Comparison of ENCODE assay signal across 16 cellular contexts in genomic region chr22:36311386-36312085, GRCh38. TPM values are rescaled to one million over a fixed set of nuclear protein-coding genes. Genes with fewer than 3 reads are reported as not detected.
DNase-seq lines count a peak whose midpoint lies in the region; ATAC-seq and TF ChIP-seq lines count a peak whose summit lies in the region.
"Had no signal": no experiment of that assay in that cellular context is flagged by ENCODE, and none has a peak within 500 bp of the region (broad histone marks: within the 10 kb centered on the region; RNA-seq: fewer than 3 reads in every experiment).

No MANE protein-coding gene starts in this region.

- peaks cover 90% of the 10 kb centered on the region for H3K36me3 Mint-ChIP-seq in central memory CD8-positive, alpha-beta T cell (ENCODE audit: insufficient read depth)

- H3K9me3 ChIP-seq in RWPE2 (ENCODE audit: severe bottlenecking) (no peaks in the 10 kb centered on the region), sigmoid colon (no peaks in the 10 kb centered on the region)

- H3K36me3 ChIP-seq in RWPE2 (ENCODE audit: low read depth) (peaks cover 100% of the 10 kb centered on the region), sigmoid colon (peaks cover 70 to 100% (median 90%) of the 10 kb centered on the region in 4 donors)

- ATAC-seq in RWPE2 (ENCODE audit: low read depth) (no peak), GM19351 (IDR thresholded peaks at IDR 0.05; ENCODE audit: unreplicated experiment) (no peak)
- peak; percentile 3 for ATAC-seq in central memory CD8-positive, alpha-beta T cell (replicated peaks; ENCODE audit: extremely low read depth, poor library complexity, severe bottlenecking)
- ATAC-seq: SK-N-SH treated with all-trans-retinoic acid at 6 μM for 48 hours had no signal

- H3K4me3 Mint-ChIP-seq in central memory CD8-positive, alpha-beta T cell: no peak overlapping the region
- H3K4me3 Mint-ChIP-seq: dendritic cell treated with granulocyte-macrophage colony-stimulating factor and Interleukin-4, amounts not matched to agents 40 ng/mL and 50 ng/mL, for 4 days had no signal

- TF ChIP-seq POLR2A in sigmoid colon (IDR thresholded peaks at IDR 0.05): no peak

- TF ChIP-seq CTCF in RWPE2 (IDR thresholded peaks at IDR 0.05; ENCODE audit: poor library complexity, severe bottlenecking) (no peak), sigmoid colon (IDR thresholded peaks at IDR 0.05) (no peak), foreskin fibroblast (IDR thresholded peaks at IDR 0.05; ENCODE audit: low read depth, low read length) (no peak)

- intact Hi-C loops in sigmoid colon (cut with DNase I): no loop called here

- H3K27me3 ChIP-seq in RWPE2 (ENCODE audit: insufficient read depth, poor library complexity, severe bottlenecking) (no peaks in the 10 kb centered on the region), sigmoid colon (no peaks in the 10 kb centered on the region)

- no peak for TF ChIP-seq EP300 in sigmoid colon (IDR thresholded peaks at IDR 0.05)

- 74 to 85% methylated on average over 18 of the region's 18 CpGs for WGBS in sigmoid colon, 2 donors

- H3K9me3 Mint-ChIP-seq in central memory CD8-positive, alpha-beta T cell: no peaks in the 10 kb centered on the region
- H3K9me3 Mint-ChIP-seq: dendritic cell treated with granulocyte-macrophage colony-stimulating factor and Interleukin-4, amounts not matched to agents 40 ng/mL and 50 ng/mL, for 4 days had no signal

- peak overlapping the region; percentile 23 for H3K27ac ChIP-seq in RWPE2 (ENCODE audit: poor library complexity, severe bottlenecking)
- H3K27ac ChIP-seq in sigmoid colon: peak overlapping the region; percentile 58 to 100 (median 88)

- DNase-seq in HCEC 1CT (peak; percentile 45), RWPE2 (ENCODE audit: low spot score) (no peak), sigmoid colon (no peak), foreskin fibroblast (no peak), germinal center (ENCODE audit: low spot score) (no peak)
- DNase-seq in central memory CD8-positive, alpha-beta T cell (ENCODE audit: low spot score in 2 of 2): no peak
- DNase-seq: activated gamma-delta T cell treated with Interleukin-2 at 50 U/mL for 16 hours; C1 segment of cervical spinal cord; DMS79 treated with DMSO at 0.1 percent for 48 hours; kidney glomerular epithelial cell; NCI-H1694 treated with DMSO at 0.1 percent for 48 hours; NCI-H446; stimulated activated CD4-positive, alpha-beta T cell treated with anti-CD3 and anti-CD28 coated beads, Interleukin-15, amount 100 ng/mL, for 24 hours had no signal

- peak overlapping the region; percentile 44 for H3K27ac Mint-ChIP-seq in central memory CD8-positive, alpha-beta T cell (ENCODE audit: low read depth)
- H3K27ac Mint-ChIP-seq: dendritic cell treated with granulocyte-macrophage colony-stimulating factor and Interleukin-4, amounts not matched to agents 40 ng/mL and 50 ng/mL, for 4 days had no signal

- H3K4me1 ChIP-seq in RWPE2 (ENCODE audit: insufficient read depth, poor library complexity, severe bottlenecking) (no peaks in the 10 kb centered on the region), sigmoid colon (peaks cover 0 to 30% (median 9%) of the 10 kb centered on the region in 4 donors)

- peaks cover 4% of the 10 kb centered on the region for H3K4me1 Mint-ChIP-seq in central memory CD8-positive, alpha-beta T cell

- H3K4me3 ChIP-seq in RWPE2 (ENCODE audit: severe bottlenecking) (no peak overlapping the region), sigmoid colon (no peak overlapping the region), foreskin fibroblast (ENCODE audit: low read depth in 1 of 2, low read length in 2 of 2) (no peak overlapping the region)

- no peaks in the 10 kb centered on the region for H3K27me3 Mint-ChIP-seq in central memory CD8-positive, alpha-beta T cell
- H3K27me3 Mint-ChIP-seq: dendritic cell treated with granulocyte-macrophage colony-stimulating factor and Interleukin-4, amounts not matched to agents 40 ng/mL and 50 ng/mL, for 4 days had no signal

RNA-seq across cellular contexts. Expression of gene APOL1, which starts 58.6 kb away (rescaled TPM):
- total RNA-seq in sigmoid colon: 10 to 100 TPM; 15.0 to 36.0 (median 20.3) TPM
- 10 to 100 TPM in 2 of 3 donors, 1 to 10 TPM in 1; 6.6 to 64.0 (median 11.3) TPM for polyA plus RNA-seq in sigmoid colon
